In the genomic region with DNA sequence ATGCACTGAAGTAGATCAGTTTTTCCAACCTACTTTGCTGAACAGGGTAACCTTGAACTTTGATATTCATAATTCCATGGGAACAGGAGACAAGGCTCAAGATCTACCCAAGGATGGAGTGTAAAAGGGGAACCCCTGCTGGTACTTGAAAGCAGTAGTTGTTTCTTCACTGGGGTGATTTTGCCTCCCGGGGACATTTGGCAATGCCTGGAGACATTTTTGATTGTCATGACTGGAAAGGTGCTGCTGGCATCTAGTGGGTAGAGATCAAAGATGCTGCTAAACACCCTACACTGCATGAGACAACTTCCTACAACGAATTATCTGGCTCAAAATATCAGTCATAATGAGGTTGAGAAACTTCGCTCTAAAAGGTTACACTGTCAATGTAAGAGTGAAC, we compare ENCODE assay signal across 17 cellular contexts.
DNase-seq lines count a peak whose midpoint lies in the region; ATAC-seq and TF ChIP-seq lines count a peak whose summit lies in the region.
"Had no signal": no experiment of that assay in that cellular context is flagged by ENCODE, and none has a peak within 500 bp of the region (broad histone marks: within the 10 kb centered on the region; RNA-seq: fewer than 3 reads in every experiment).

No MANE protein-coding gene starts in this region.

- H3K9me3 Mint-ChIP-seq in GM23338: peaks cover 11% of the 10 kb centered on the region

- H3K4me1 ChIP-seq in GM23338 (ENCODE audit: insufficient read depth): peaks cover 2% of the 10 kb centered on the region; the same call in 1 of the 2 replicates
- H3K4me1 ChIP-seq: stomach had no signal

- peaks cover 5% of the 10 kb centered on the region for H3K4me1 Mint-ChIP-seq in GM23338
- H3K4me1 Mint-ChIP-seq: T-cell had no signal

- H3K79me2 ChIP-seq in GM23338 (replicated peaks; ENCODE audit: insufficient read depth): no peaks in the 10 kb centered on the region

- no peak overlapping the region for H3K27ac Mint-ChIP-seq in GM23338
- H3K27ac Mint-ChIP-seq: T-cell had no signal

- H3K4me3 ChIP-seq in GM23338 (no peak overlapping the region), cardiac fibroblast (replicated peaks in 1 of 2; ENCODE audit: low read depth in 2 of 2, low read length in 2 of 2) (no peak overlapping the region)
- H3K4me3 ChIP-seq: stomach had no signal

- no peak overlapping the region for H3K27ac ChIP-seq in GM23338 (ENCODE audit: low read depth)
- H3K27ac ChIP-seq: stomach had no signal

- H3K36me3 Mint-ChIP-seq in GM23338 (ENCODE audit: low read depth): no peaks in the 10 kb centered on the region
- H3K36me3 Mint-ChIP-seq: T-cell had no signal

- no peak overlapping the region for H3K4me2 ChIP-seq in GM23338

- ATAC-seq in GM23338: no peak
- ATAC-seq: T-cell had no signal

- no peaks in the 10 kb centered on the region for H3F3A ChIP-seq in GM23338 (replicated peaks; ENCODE audit: low read depth)

- H4K20me1 ChIP-seq in GM23338 (replicated peaks; ENCODE audit: insufficient read depth): no peaks in the 10 kb centered on the region

- H3K9me2 ChIP-seq in GM23338 (ENCODE audit: insufficient read depth): no peaks in the 10 kb centered on the region

- H2AFZ ChIP-seq in GM23338: no peak overlapping the region

- peaks cover 6% of the 10 kb centered on the region; the same call in 1 of the 2 replicates for H3K27me3 ChIP-seq in GM23338 (ENCODE audit: insufficient read depth)

- DNase-seq in GM23338 (ENCODE audit: low spot score) (peak; percentile 20), MV-4-11 (lab: John Stamatoyannopoulos, UW) (peak; percentile 5), cardiac fibroblast (ENCODE audit: low read depth in 2 of 2) (peak; percentile 2 to 4), myocyte (ENCODE audit: low read depth) (peak; percentile 30), T-helper 1 cell (no peak)
- no peak for DNase-seq in activated CD4-positive, CD25-positive, alpha-beta regulatory T cell (lab: John Stamatoyannopoulos, UW)
- DNase-seq in activated CD8-positive, alpha-beta memory T cell treated with anti-CD3 and anti-CD28 coated beads, Interleukin-2, amount 50 U/mL, for 4 hours: no peak
- DNase-seq: activated CD4-positive, alpha-beta T cell treated with anti-CD3 and anti-CD28 coated beads, Interleukin-2, amount 50 U/mL, for 1 hour; activated effector memory CD4-positive, alpha-beta T cell treated with Interleukin-2 at 50 U/mL for 16 hours; DMS79 treated with DMSO at 0.1 percent for 48 hours; left cardiac atrium; NCI-H1092 treated with DMSO at 0.1 percent for 48 hours; NCI-H774; nucleus accumbens; stimulated activated CD4-positive, alpha-beta T cell treated with anti-CD3 and anti-CD28 coated beads, Interleukin-4, amount 100 ng/mL, for 24 hours; stomach; T-cell had no signal

- H3K27me3 Mint-ChIP-seq in GM23338 (ENCODE audit: insufficient read depth, low read depth, poor library complexity): peaks cover 10% of the 10 kb centered on the region

- TF ChIP-seq CTCF in GM23338 (conservative IDR thresholded peaks at IDR 0.05; ENCODE audit: low read depth in 2 of 2) (peak in 1 of 2 experiments; percentile 32; a peak in 1 of 4 replicates), cardiac fibroblast (IDR thresholded peaks at IDR 0.05; ENCODE audit: low read depth, low read length) (no peak)

- H3K4me3 Mint-ChIP-seq in GM23338: no peak overlapping the region
- H3K4me3 Mint-ChIP-seq: T-cell had no signal

- H3K36me3 ChIP-seq in GM23338 (ENCODE audit: insufficient read depth): no peaks in the 10 kb centered on the region; the same call in 1 of the 2 replicates
- H3K36me3 ChIP-seq: stomach had no signal

TF ChIP-seq in GM23338, 12 proteins besides CTCF, POLR2A, EP300 and RAD21:
- TF ChIP-seq, protein P1, sequence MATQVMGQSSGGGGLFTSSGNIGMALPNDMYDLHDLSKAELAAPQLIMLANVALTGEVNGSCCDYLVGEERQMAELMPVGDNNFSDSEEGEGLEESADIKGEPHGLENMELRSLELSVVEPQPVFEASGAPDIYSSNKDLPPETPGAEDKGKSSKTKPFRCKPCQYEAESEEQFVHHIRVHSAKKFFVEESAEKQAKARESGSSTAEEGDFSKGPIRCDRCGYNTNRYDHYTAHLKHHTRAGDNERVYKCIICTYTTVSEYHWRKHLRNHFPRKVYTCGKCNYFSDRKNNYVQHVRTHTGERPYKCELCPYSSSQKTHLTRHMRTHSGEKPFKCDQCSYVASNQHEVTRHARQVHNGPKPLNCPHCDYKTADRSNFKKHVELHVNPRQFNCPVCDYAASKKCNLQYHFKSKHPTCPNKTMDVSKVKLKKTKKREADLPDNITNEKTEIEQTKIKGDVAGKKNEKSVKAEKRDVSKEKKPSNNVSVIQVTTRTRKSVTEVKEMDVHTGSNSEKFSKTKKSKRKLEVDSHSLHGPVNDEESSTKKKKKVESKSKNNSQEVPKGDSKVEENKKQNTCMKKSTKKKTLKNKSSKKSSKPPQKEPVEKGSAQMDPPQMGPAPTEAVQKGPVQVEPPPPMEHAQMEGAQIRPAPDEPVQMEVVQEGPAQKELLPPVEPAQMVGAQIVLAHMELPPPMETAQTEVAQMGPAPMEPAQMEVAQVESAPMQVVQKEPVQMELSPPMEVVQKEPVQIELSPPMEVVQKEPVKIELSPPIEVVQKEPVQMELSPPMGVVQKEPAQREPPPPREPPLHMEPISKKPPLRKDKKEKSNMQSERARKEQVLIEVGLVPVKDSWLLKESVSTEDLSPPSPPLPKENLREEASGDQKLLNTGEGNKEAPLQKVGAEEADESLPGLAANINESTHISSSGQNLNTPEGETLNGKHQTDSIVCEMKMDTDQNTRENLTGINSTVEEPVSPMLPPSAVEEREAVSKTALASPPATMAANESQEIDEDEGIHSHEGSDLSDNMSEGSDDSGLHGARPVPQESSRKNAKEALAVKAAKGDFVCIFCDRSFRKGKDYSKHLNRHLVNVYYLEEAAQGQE (IDR thresholded peaks at IDR 0.05; ENCODE audit: unreplicated experiment): no peak
- no peak for TF ChIP-seq ETS1 (IDR thresholded peaks at IDR 0.05)
- no peak for TF ChIP-seq ZNF331 (CRISPR knock-in tag; IDR thresholded peaks at IDR 0.05; ENCODE audit: low read depth)
- TF ChIP-seq EZH2phosphoT487 (IDR thresholded peaks at IDR 0.05; ENCODE audit: unreplicated experiment): no peak

Comparison
In these comparisons a context has a peak if more than half of its experiments do, and no peak if none do; other contexts are left out.
1. DNase-seq: peak in GM23338 (single experiment), MV-4-11 (single experiment), cardiac fibroblast (2 of 2) and myocyte (single experiment); none in T-helper 1 cell (0 of 5), activated CD4-positive, CD25-positive, alpha-beta regulatory T cell (0 of 4) and activated CD8-positive, alpha-beta memory T cell treated with anti-CD3 and anti-CD28 coated beads, Interleukin-2, amount 50 U/mL, for 4 hours (single experiment).